ENCODE assay signal across 15 cellular contexts in genomic region chr21:24217141-24217540, GRCh38.
A peak's percentile ranks its signal among the peaks of the same experiment; 100 is the strongest.
DNase-seq lines count a peak whose midpoint lies in the region; ATAC-seq and TF ChIP-seq lines count a peak whose summit lies in the region.
"Had no signal": no experiment of that assay in that cellular context is flagged by ENCODE, and none has a peak within 500 bp of the region (broad histone marks: within the 10 kb centered on the region; RNA-seq: fewer than 3 reads in every experiment).

No MANE protein-coding gene starts in this region.

- no peaks in the 10 kb centered on the region for H3K4me1 Mint-ChIP-seq in nephron progenitor cell
- H3K4me1 Mint-ChIP-seq: B cell; CD4-positive, CD25-positive, alpha-beta regulatory T cell had no signal

- no peaks in the 10 kb centered on the region for H3K36me3 Mint-ChIP-seq in nephron progenitor cell (ENCODE audit: low read depth)
- H3K36me3 Mint-ChIP-seq: CD4-positive, CD25-positive, alpha-beta regulatory T cell; CD8-positive, alpha-beta T cell had no signal

- DNase-seq in HT1080 (ENCODE audit: low read depth) (peak; percentile 11), NCI-H226 (peak; percentile 43), astrocyte of the hippocampus (ENCODE audit: low read depth, low spot score) (peak; percentile 2), nephron progenitor cell (no peak)
- DNase-seq: Caco-2; CD4-positive, CD25-positive, alpha-beta regulatory T cell; CD8-positive, alpha-beta T cell; DMS153; DND-41; GDM1; GOT3 had no signal

- ATAC-seq in GM19328 (IDR thresholded peaks at IDR 0.05; ENCODE audit: unreplicated experiment) (no peak), GM18870 (IDR thresholded peaks at IDR 0.05; ENCODE audit: unreplicated experiment) (no peak)
- ATAC-seq: CD8-positive, alpha-beta T cell; GM12878 had no signal

- no peak overlapping the region for H3K4me3 Mint-ChIP-seq in nephron progenitor cell
- H3K4me3 Mint-ChIP-seq: B cell; CD4-positive, CD25-positive, alpha-beta regulatory T cell; CD8-positive, alpha-beta T cell had no signal

- H3K27ac Mint-ChIP-seq in nephron progenitor cell = no peak overlapping the region
- H3K27ac Mint-ChIP-seq: B cell; CD4-positive, CD25-positive, alpha-beta regulatory T cell; CD8-positive, alpha-beta T cell had no signal

- TF ChIP-seq CTCF in nephron progenitor cell (IDR thresholded peaks at IDR 0.05) = no peak

- H3K27me3 Mint-ChIP-seq in nephron progenitor cell (ENCODE audit: low read depth, poor library complexity) = no peaks in the 10 kb centered on the region
- H3K27me3 Mint-ChIP-seq: B cell; CD4-positive, CD25-positive, alpha-beta regulatory T cell had no signal

- peaks cover 17% of the 10 kb centered on the region for H3K9me3 Mint-ChIP-seq in nephron progenitor cell
- H3K9me3 Mint-ChIP-seq: CD8-positive, alpha-beta T cell had no signal
